In genomic region chr12:48995061-48995879, GRCh38 we compare ENCODE assay signal across 8 cellular contexts. TPM values are rescaled to one million over a fixed set of nuclear protein-coding genes. Genes with fewer than 3 reads are reported as not detected.
DNase-seq lines count a peak whose midpoint lies in the region; ATAC-seq, FAIRE-seq and TF ChIP-seq lines count a peak whose summit lies in the region.

No MANE protein-coding gene starts in this region.

- no peak overlapping the region for H2BK120ac ChIP-seq in H1 (replicated peaks; ENCODE audit: low read depth, low read length)

- peaks cover 91% of the 10 kb centered on the region for H3K27me3 ChIP-seq in GM23338 (ENCODE audit: insufficient read depth)
- peaks cover 50 to 74% (median 70%) of the 10 kb centered on the region in 4 experiments for H3K27me3 ChIP-seq in H1 (replicated peaks in 1 of 4; ENCODE audit: control insufficient read depth in 3 of 4, extremely low read depth in 1 of 4, insufficient read depth in 3 of 4, low read length in 3 of 4)
- peaks cover 5% of the 10 kb centered on the region for H3K27me3 ChIP-seq in thyroid gland

- peak overlapping the region; percentile 54 for H3K4me2 ChIP-seq in GM23338
- peak overlapping the region; percentile 3 to 40 for H3K4me2 ChIP-seq in H1 (ENCODE audit: insufficient read depth in 1 of 2, low read depth in 2 of 2, low read length in 2 of 2)

- H3K27ac Mint-ChIP-seq in GM23338 (no peak overlapping the region), WTC11 (no peak overlapping the region), memory B cell (peak overlapping the region; percentile 2)

- H3K9me3 ChIP-seq in H1 (ENCODE audit: insufficient read depth in 2 of 2, low read depth in 1 of 2, low read length in 1 of 2) (no peaks in the 10 kb centered on the region), thyroid gland (no peaks in the 10 kb centered on the region)

- H2BK5ac ChIP-seq in H1 (ENCODE audit: low read depth, low read length), result no peak overlapping the region

- no peak overlapping the region for H2AK5ac ChIP-seq in H1 (ENCODE audit: low read depth, low read length)

- intact Hi-C loops in thyroid gland (cut with DNase I), result no loop called here

- H3K27ac ChIP-seq in C4-2B (no peak overlapping the region), GM23338 (ENCODE audit: low read depth) (no peak overlapping the region), H1 (ENCODE audit: low read depth, low read length) (no peak overlapping the region), thyroid gland (no peak overlapping the region)

- H2BK12ac ChIP-seq in H1 (ENCODE audit: low read depth, low read length), result no peak overlapping the region

- no peak overlapping the region for H3K56ac ChIP-seq in H1 (replicated peaks; ENCODE audit: insufficient read length, low read depth, low read length)

- peak; percentile 92 for TF ChIP-seq CTCF in C4-2B (conservative IDR thresholded peaks at IDR 0.05)
- peak; percentile 62 to 79 for TF ChIP-seq CTCF in GM23338 (conservative IDR thresholded peaks at IDR 0.05; ENCODE audit: low read depth in 2 of 2)
- peak; percentile 58 for TF ChIP-seq CTCF in WTC11 (IDR thresholded peaks at IDR 0.05)
- TF ChIP-seq CTCF in H1 (IDR thresholded peaks at IDR 0.05; ENCODE audit: control extremely low read depth in 1 of 3, insufficient read depth in 1 of 3, low read depth in 1 of 3, low read length in 3 of 3), result peak; percentile 74 to 91 (median 76)
- peak; percentile 70 to 90 (median 82) for TF ChIP-seq CTCF in thyroid gland (IDR thresholded peaks at IDR 0.05)

- no peak overlapping the region for H3K18ac ChIP-seq in H1 (ENCODE audit: extremely low read depth, low read length)

- POLR2A ChIA-PET in WTC11 (lab: Charles Lee), result interaction anchor here (1.4 kb wide), 1 partner anchor 15 kb away, joined by 3 read pairs; no protein-coding TSS in a partner anchor
- POLR2A ChIA-PET in H1 (lab: Charles Lee; ENCODE audit: partially characterized antibody), result interaction anchor here (1.0 to 4.0 kb wide), 4 partner anchors 11 to 74 kb away, joined by 3 to 18 read pairs (median 5); partner anchors contain the start of genes ARF3 and RHEBL1

- no peaks in the 10 kb centered on the region for H3K79me1 ChIP-seq in H1 (ENCODE audit: low read depth, low read length)

- H3K79me2 ChIP-seq in GM23338 (replicated peaks; ENCODE audit: insufficient read depth), result no peaks in the 10 kb centered on the region
- no peaks in the 10 kb centered on the region for H3K79me2 ChIP-seq in H1 (ENCODE audit: control insufficient read depth in 1 of 2, insufficient read depth in 2 of 2, low read length in 2 of 2)

- no peak overlapping the region for H2BK20ac ChIP-seq in H1 (ENCODE audit: low read length)

- CTCF ChIA-PET in WTC11 (lab: Charles Lee) (interaction anchor here (0.9 to 11.9 kb wide), 10 partner anchors 13 to 177 kb away, joined by 3 to 237 read pairs (median 12); partner anchors contain the start of genes CACNB3, PRKAG1, WNT1 and WNT10B), H1 (lab: Charles Lee; ENCODE audit: partially characterized antibody) (interaction anchor here (0.7 to 31.7 kb wide), 17 partner anchors 11 to 298 kb away, joined by 3 to 1336 read pairs (median 4); partner anchors contain the start of genes ARF3, DDX23, PRKAG1 and WNT1)

- H4K20me1 ChIP-seq in GM23338 (replicated peaks; ENCODE audit: insufficient read depth) (0 out of 2 replicates have a peak, but pooled peaks cover 4% of the 10 kb centered on the region), H1 (replicated peaks in 1 of 2; ENCODE audit: control insufficient read depth in 1 of 2, insufficient read depth in 2 of 2, low read length in 2 of 2) (peaks cover 0 to 1% of the 10 kb centered on the region in 2 experiments)

- no peak for TF ChIP-seq POLR2A in H1 (IDR thresholded peaks at IDR 0.05; ENCODE audit: control extremely low read depth in 1 of 2, low read depth in 2 of 2, low read length in 2 of 2)
- no peak for TF ChIP-seq POLR2A in thyroid gland (IDR thresholded peaks at IDR 0.05)

- H2BK15ac ChIP-seq in H1 (ENCODE audit: low read length), result no peak overlapping the region; the same call in 1 of the 2 replicates

- no peak overlapping the region for H4K91ac ChIP-seq in H1 (replicated peaks; ENCODE audit: insufficient read length, low read length)

- H3F3A ChIP-seq in GM23338 (replicated peaks; ENCODE audit: low read depth), result peaks cover 18% of the 10 kb centered on the region; the same call in 1 of the 2 replicates

- H3K4me3 Mint-ChIP-seq in GM23338, result peak overlapping the region; percentile 28; the same call in 1 of the 3 replicates
- peak overlapping the region; percentile 46 for H3K4me3 Mint-ChIP-seq in WTC11
- H3K4me3 Mint-ChIP-seq in memory B cell, result peak overlapping the region; percentile 55

- H4K8ac ChIP-seq in H1 (ENCODE audit: extremely low read depth, insufficient read depth, low read length), result no peak overlapping the region

- H3K23me2 ChIP-seq in H1 (ENCODE audit: low read depth, low read length), result peaks cover 21% of the 10 kb centered on the region; the same call in 1 of the 2 replicates

- H3K9ac ChIP-seq in H1 (replicated peaks in 1 of 4; ENCODE audit: extremely low read depth in 1 of 4, low read depth in 3 of 4, low read length in 3 of 4), result no peak overlapping the region

- WGBS in H1 (ENCODE audit: extremely low coverage in 1 of 2, insufficient coverage in 1 of 2, insufficient read length in 1 of 2, insufficient replicate concordance in 2 of 2, low coverage in 1 of 2, low lambda C conversion rate in 2 of 2, missing lambda C conversion rate in 1 of 2), 2 experiments, result 15% methylated on average over 31 of the region's 33 CpGs; no CpG with 5 or more reads in 1 of the 2 experiments
- 5 to 8% methylated on average over 33 of the region's 33 CpGs for WGBS in thyroid gland, 2 donors

- H3K9me2 ChIP-seq in GM23338 (ENCODE audit: insufficient read depth), result no peaks in the 10 kb centered on the region

- H3K36me3 Mint-ChIP-seq in GM23338 (ENCODE audit: low read depth) (no peaks in the 10 kb centered on the region; the same call in 2 of the 3 replicates), WTC11 (no peaks in the 10 kb centered on the region), memory B cell (no peaks in the 10 kb centered on the region)

- H3K4me1 Mint-ChIP-seq in GM23338 (peaks cover 29% of the 10 kb centered on the region), WTC11 (peaks cover 24% of the 10 kb centered on the region), memory B cell (peaks cover 29% of the 10 kb centered on the region)

- H3K9me3 Mint-ChIP-seq in GM23338, result no peaks in the 10 kb centered on the region
- H3K9me3 Mint-ChIP-seq in WTC11, result no peaks in the 10 kb centered on the region
- no peaks in the 10 kb centered on the region for H3K9me3 Mint-ChIP-seq in memory B cell

- H3K4ac ChIP-seq in H1 (replicated peaks; ENCODE audit: insufficient read length, low read depth, low read length), result no peak overlapping the region

- peak; percentile 80 to 83 for TF ChIP-seq RAD21 in H1 (IDR thresholded peaks at IDR 0.05 in 1 of 2, conservative IDR thresholded peaks at IDR 0.05 in 1 of 2; ENCODE audit: low read depth in 2 of 2, low read length in 2 of 2)

- DNase-seq in GM23338 (ENCODE audit: low spot score), result peak; percentile 97
- peak; percentile 68 for DNase-seq in NCI-H2107 treated with DMSO at 0.1 percent for 48 hours (lab: John Stamatoyannopoulos, UW; ENCODE audit: unreplicated experiment)
- peak; percentile 93 for DNase-seq in WTC11 (ENCODE audit: low spot score)
- DNase-seq in H1 (ENCODE audit: low read depth in 1 of 2, low spot score in 2 of 2), result peak in 1 of 2 experiments; percentile 92
- peak in 1 of 2 donors; percentile 65 for DNase-seq in memory B cell (ENCODE audit: low spot score in 2 of 2)
- peak; percentile 87 to 89 for DNase-seq in thyroid gland

- no peak overlapping the region for H4K5ac ChIP-seq in H1 (ENCODE audit: insufficient read length, low read depth, low read length)

- peak in 1 of 2 experiments; percentile 47; a peak in 1 of 3 replicates for TF ChIP-seq EP300 in H1 (IDR thresholded peaks at IDR 0.05; ENCODE audit: borderline replicate concordance in 1 of 2, low read depth in 2 of 2, low read length in 2 of 2)

- H3K4me1 ChIP-seq in GM23338 (ENCODE audit: insufficient read depth) (peaks cover 15% of the 10 kb centered on the region; the same call in 1 of the 2 replicates), H1 (replicated peaks in 1 of 4; ENCODE audit: control insufficient read depth in 3 of 4, insufficient read depth in 4 of 4, low read length in 3 of 4) (peaks cover 9 to 29% (median 16%) of the 10 kb centered on the region in 4 experiments), thyroid gland (peaks cover 31 to 38% of the 10 kb centered on the region in 2 donors)

- H3K36me3 ChIP-seq in GM23338 (ENCODE audit: insufficient read depth), result no peaks in the 10 kb centered on the region
- no peaks in the 10 kb centered on the region; a peak in 1 of 8 replicates for H3K36me3 ChIP-seq in H1 (ENCODE audit: control insufficient read depth in 2 of 4, insufficient read depth in 4 of 4, low read length in 3 of 4)
- H3K36me3 ChIP-seq in thyroid gland, result no peaks in the 10 kb centered on the region

- H3K27me3 Mint-ChIP-seq in GM23338 (ENCODE audit: insufficient read depth, low read depth, poor library complexity), result peaks cover 62% of the 10 kb centered on the region
- H3K27me3 Mint-ChIP-seq in WTC11 (ENCODE audit: low read depth), result peaks cover 76% of the 10 kb centered on the region
- peaks cover 26% of the 10 kb centered on the region for H3K27me3 Mint-ChIP-seq in memory B cell

- ATAC-seq in GM23338 (peak; percentile 51), WTC11 (peak; percentile 69), memory B cell (ENCODE audit: low read depth) (no peak), HG03135 (IDR thresholded peaks at IDR 0.05; ENCODE audit: unreplicated experiment) (no peak)

- peak; percentile 70 for FAIRE-seq in H1 (lab: Jason Lieb, UNC)

- H2AFZ ChIP-seq in GM23338, result no peak overlapping the region; the same call in 1 of the 2 replicates
- no peak overlapping the region for H2AFZ ChIP-seq in H1 (ENCODE audit: low read length)

- H3K4me3 ChIP-seq in GM23338 (peak overlapping the region; percentile 44; the same call in 1 of the 2 replicates), H1 (ENCODE audit: extremely low read depth in 1 of 4, insufficient read depth in 2 of 4, low read depth in 3 of 4, low read length in 4 of 4) (peak overlapping the region in 1 of 4 experiments; percentile 40; a peak in 2 of 8 replicates), thyroid gland (replicated peaks in 1 of 3) (no peak overlapping the region)

- no peak overlapping the region for H3K14ac ChIP-seq in H1 (ENCODE audit: insufficient read length)

- H3K23ac ChIP-seq in H1 (ENCODE audit: insufficient read length), result no peak overlapping the region

RNA-seq across cellular contexts. Expression of gene DDN, which starts 3.9 kb away (rescaled TPM):
- total RNA-seq in GM23338 (2014; rRNA removed; shearing (Covaris generic)), result 0.04 and 0.10 TPM in 2 replicates
- polyA plus RNA-seq in GM23338 (2016; fragmentation: Nextera tagmentation; extraction: Ambion mirVana) (0.12 TPM in 1 of 2 replicates, not detected in the other), H1 (2011; rRNA removed) (0.14 and 0.20 TPM in 2 replicates)
- total RNA-seq in WTC11 (2021) (0.33 to 0.55 TPM (median 0.50 TPM) in 3 replicates), thyroid gland (under 1 TPM in 2 of 4 donors, not detected in 2; 0.11 to 0.13 TPM)
- 0.21 and 0.30 TPM in 2 replicates for total RNA-seq in H1 (2021; fragmentation: NEBNext Ultra II Directional; extraction: Animal tissue kit (Norgen Biotek cat#: 25700))
- 0.23 TPM for polyA plus RNA-seq in H1 (2011; cell fraction: cytosol; rRNA removed)
- polyA plus RNA-seq in H1 (2011; cell fraction: nucleus; rRNA removed), result 0.26 TPM
- polyA plus RNA-seq in H1 (2012, experiment 1 of 2), result 0.19 to 0.25 TPM (median 0.23 TPM) in 3 of 4 replicates, not detected in the other
- 0.29 TPM for polyA plus RNA-seq in H1 (2012, experiment 2 of 2)
- polyA plus RNA-seq in H1 (2013, experiment 1 of 2), result 0.08 TPM
- polyA plus RNA-seq in H1 (2013, experiment 2 of 2), result 0.11 TPM
- 0.05 and 0.09 TPM in 2 replicates for polyA minus RNA-seq in H1 (2011; rRNA and poly(A)+ RNA removed)
- not detected for polyA minus RNA-seq in H1 (2011; cell fraction: cytosol; rRNA and poly(A)+ RNA removed)
- 0.20 TPM for polyA minus RNA-seq in H1 (2011; cell fraction: nucleus; rRNA and poly(A)+ RNA removed)

RNA-seq across cellular contexts. Expression of gene WNT1, which starts 17.1 kb away (rescaled TPM):
- not detected in 2 replicates for total RNA-seq in GM23338 (2014; rRNA removed; shearing (Covaris generic))
- not detected in 2 replicates for polyA plus RNA-seq in GM23338 (2016; fragmentation: Nextera tagmentation; extraction: Ambion mirVana)
- not detected in 3 replicates for total RNA-seq in WTC11 (2021)
- total RNA-seq in H1 (2021; fragmentation: NEBNext Ultra II Directional; extraction: Animal tissue kit (Norgen Biotek cat#: 25700)), result not detected in 2 replicates
- not detected in 2 replicates for polyA plus RNA-seq in H1 (2011; rRNA removed)
- not detected for polyA plus RNA-seq in H1 (2011; cell fraction: cytosol; rRNA removed)
- polyA plus RNA-seq in H1 (2011; cell fraction: nucleus; rRNA removed), result not detected
- polyA plus RNA-seq in H1 (2012, experiment 1 of 2), result not detected in 4 replicates
- not detected for polyA plus RNA-seq in H1 (2012, experiment 2 of 2)
- not detected for polyA plus RNA-seq in H1 (2013, experiment 1 of 2)
- not detected for polyA plus RNA-seq in H1 (2013, experiment 2 of 2)
- not detected in 2 replicates for polyA minus RNA-seq in H1 (2011; rRNA and poly(A)+ RNA removed)
- polyA minus RNA-seq in H1 (2011; cell fraction: cytosol; rRNA and poly(A)+ RNA removed), result not detected
- polyA minus RNA-seq in H1 (2011; cell fraction: nucleus; rRNA and poly(A)+ RNA removed), result not detected
- not detected for total RNA-seq in thyroid gland

RNA-seq across cellular contexts. Expression of gene PRKAG1, which starts 23.3 kb away (rescaled TPM):
- 27.2 and 35.4 TPM in 2 replicates for total RNA-seq in GM23338 (2014; rRNA removed; shearing (Covaris generic))
- polyA plus RNA-seq in GM23338 (2016; fragmentation: Nextera tagmentation; extraction: Ambion mirVana) (19.1 and 19.9 TPM in 2 replicates), H1 (2011; rRNA removed) (32.3 and 57.5 TPM in 2 replicates)
- total RNA-seq in WTC11 (2021) (37.9 to 41.6 TPM (median 38.0 TPM) in 3 replicates), thyroid gland (10 to 100 TPM; 50.3 to 68.1 (median 59.9) TPM)
- 36.3 and 38.6 TPM in 2 replicates for total RNA-seq in H1 (2021; fragmentation: NEBNext Ultra II Directional; extraction: Animal tissue kit (Norgen Biotek cat#: 25700))
- polyA plus RNA-seq in H1 (2011; cell fraction: cytosol; rRNA removed), result 43.9 TPM
- 20.4 TPM for polyA plus RNA-seq in H1 (2011; cell fraction: nucleus; rRNA removed)
- 41.3 to 53.9 TPM (median 44.4 TPM) in 4 replicates for polyA plus RNA-seq in H1 (2012, experiment 1 of 2)
- polyA plus RNA-seq in H1 (2012, experiment 2 of 2), result 35.5 TPM
- 37.2 TPM for polyA plus RNA-seq in H1 (2013, experiment 1 of 2)
- 38.9 TPM for polyA plus RNA-seq in H1 (2013, experiment 2 of 2)
- 27.7 and 50.1 TPM in 2 replicates for polyA minus RNA-seq in H1 (2011; rRNA and poly(A)+ RNA removed)
- 17.1 TPM for polyA minus RNA-seq in H1 (2011; cell fraction: cytosol; rRNA and poly(A)+ RNA removed)
- 14.7 TPM for polyA minus RNA-seq in H1 (2011; cell fraction: nucleus; rRNA and poly(A)+ RNA removed)

RNA-seq across cellular contexts. Expression of gene WNT10B, which starts 23.7 kb away (rescaled TPM):
- 0.50 TPM in 1 of 2 replicates, not detected in the other for total RNA-seq in GM23338 (2014; rRNA removed; shearing (Covaris generic))
- polyA plus RNA-seq in GM23338 (2016; fragmentation: Nextera tagmentation; extraction: Ambion mirVana) (not detected in 2 replicates), H1 (2011; rRNA removed) (1.8 and 1.9 TPM in 2 replicates)
- total RNA-seq in WTC11 (2021) (0.50 to 0.55 TPM (median 0.55 TPM) in 3 replicates), thyroid gland (1 to 10 TPM in 1 of 4 donors, under 1 TPM in 2, not detected in 1; 0.54 to 1.7 (median 0.59) TPM)
- total RNA-seq in H1 (2021; fragmentation: NEBNext Ultra II Directional; extraction: Animal tissue kit (Norgen Biotek cat#: 25700)), result 0.25 and 0.26 TPM in 2 replicates
- polyA plus RNA-seq in H1 (2011; cell fraction: cytosol; rRNA removed), result 1.5 TPM
- polyA plus RNA-seq in H1 (2011; cell fraction: nucleus; rRNA removed), result 1.5 TPM
- 0.76 to 1.6 TPM (median 1.5 TPM) in 4 replicates for polyA plus RNA-seq in H1 (2012, experiment 1 of 2)
- polyA plus RNA-seq in H1 (2012, experiment 2 of 2), result 1.1 TPM
- polyA plus RNA-seq in H1 (2013, experiment 1 of 2), result 0.04 TPM
- polyA plus RNA-seq in H1 (2013, experiment 2 of 2), result 0.06 TPM
- 0.16 and 0.54 TPM in 2 replicates for polyA minus RNA-seq in H1 (2011; rRNA and poly(A)+ RNA removed)
- 1.6 TPM for polyA minus RNA-seq in H1 (2011; cell fraction: cytosol; rRNA and poly(A)+ RNA removed)
- polyA minus RNA-seq in H1 (2011; cell fraction: nucleus; rRNA and poly(A)+ RNA removed), result 0.30 TPM

RNA-seq across cellular contexts. Expression of gene ARF3, which starts 38.0 kb away (rescaled TPM):
- 125 and 130 TPM in 2 replicates for total RNA-seq in GM23338 (2014; rRNA removed; shearing (Covaris generic))
- polyA plus RNA-seq in GM23338 (2016; fragmentation: Nextera tagmentation; extraction: Ambion mirVana) (53.9 and 57.0 TPM in 2 replicates), H1 (2011; rRNA removed) (231 and 262 TPM in 2 replicates)
- total RNA-seq in WTC11 (2021) (238 to 256 TPM (median 248 TPM) in 3 replicates), thyroid gland (100 to 1,000 TPM in 3 of 4 donors, 10 to 100 TPM in 1; 92.7 to 177 (median 136) TPM)
- total RNA-seq in H1 (2021; fragmentation: NEBNext Ultra II Directional; extraction: Animal tissue kit (Norgen Biotek cat#: 25700)), result 250 and 251 TPM in 2 replicates
- 269 TPM for polyA plus RNA-seq in H1 (2011; cell fraction: cytosol; rRNA removed)
- 156 TPM for polyA plus RNA-seq in H1 (2011; cell fraction: nucleus; rRNA removed)
- polyA plus RNA-seq in H1 (2012, experiment 1 of 2), result 234 to 285 TPM (median 262 TPM) in 4 replicates
- polyA plus RNA-seq in H1 (2012, experiment 2 of 2), result 231 TPM
- polyA plus RNA-seq in H1 (2013, experiment 1 of 2), result 84.2 TPM
- polyA plus RNA-seq in H1 (2013, experiment 2 of 2), result 90.0 TPM
- 191 and 260 TPM in 2 replicates for polyA minus RNA-seq in H1 (2011; rRNA and poly(A)+ RNA removed)
- polyA minus RNA-seq in H1 (2011; cell fraction: cytosol; rRNA and poly(A)+ RNA removed), result 89.5 TPM
- polyA minus RNA-seq in H1 (2011; cell fraction: nucleus; rRNA and poly(A)+ RNA removed), result 68.0 TPM

Comparison
In these comparisons a context has a peak if more than half of its experiments do, and no peak if none do; other contexts are left out.
1. ATAC-seq: peak in GM23338 (single experiment) and WTC11 (single experiment); none in memory B cell (single experiment) and HG03135 (single experiment).
2. Peak in every context shown above with its lines, with median percentiles within 50 percentile points of each other: CTCF ChIP-seq and H3K4me3 Mint-ChIP-seq.